Comparison of ENCODE assay signal across 1 cellular context in the genomic region with DNA sequence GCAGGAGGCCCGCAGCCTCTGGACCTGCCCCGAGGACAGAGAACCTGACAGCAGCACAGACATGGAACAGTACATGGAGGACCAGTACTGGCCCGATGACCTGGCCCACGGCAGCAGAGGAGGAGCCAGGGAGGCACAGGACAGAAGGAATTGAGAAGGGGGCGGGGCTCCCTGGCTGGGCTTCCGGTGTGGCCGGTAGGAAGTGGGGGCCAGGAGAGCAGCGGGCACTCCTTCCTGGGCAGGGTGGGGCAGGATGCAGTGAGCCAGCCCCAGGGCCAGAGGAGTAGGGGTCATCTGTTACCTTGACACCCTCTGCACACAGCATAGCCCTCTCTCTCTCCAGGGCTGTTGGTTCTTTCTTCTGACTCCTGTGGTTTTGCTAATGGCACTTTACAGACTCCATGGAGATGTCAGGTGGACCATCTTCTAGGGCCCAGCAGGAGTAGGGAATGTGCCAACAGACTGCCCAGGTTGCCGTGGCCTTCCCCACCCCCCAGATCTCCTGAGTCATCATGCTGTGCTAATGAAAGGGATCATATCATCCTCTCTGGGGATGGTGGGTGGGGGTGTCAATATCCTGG.
TF ChIP-seq lines count a peak whose summit lies in the region.

No MANE protein-coding gene starts in this region.

TF ChIP-seq in SK-N-SH treated with all-trans-retinoic acid at 6 μM for 48 hours, 23 proteins besides CTCF, POLR2A, EP300 and RAD21 (continued from another document):
- TF ChIP-seq ZNF8 (CRISPR knock-in tag; IDR thresholded peaks at IDR 0.05) (no peak), PPARA (CRISPR knock-in tag; IDR thresholded peaks at IDR 0.05; ENCODE audit: borderline replicate concordance) (no peak), ZFP3 (CRISPR knock-in tag; IDR thresholded peaks at IDR 0.05) (no peak)
TF ChIP-seq in SK-N-SH treated with all-trans-retinoic acid at 6 μM for 48 hours: peak in this region for 0.
